11 cellular contexts compared by ENCODE assay signal in the genomic region with DNA sequence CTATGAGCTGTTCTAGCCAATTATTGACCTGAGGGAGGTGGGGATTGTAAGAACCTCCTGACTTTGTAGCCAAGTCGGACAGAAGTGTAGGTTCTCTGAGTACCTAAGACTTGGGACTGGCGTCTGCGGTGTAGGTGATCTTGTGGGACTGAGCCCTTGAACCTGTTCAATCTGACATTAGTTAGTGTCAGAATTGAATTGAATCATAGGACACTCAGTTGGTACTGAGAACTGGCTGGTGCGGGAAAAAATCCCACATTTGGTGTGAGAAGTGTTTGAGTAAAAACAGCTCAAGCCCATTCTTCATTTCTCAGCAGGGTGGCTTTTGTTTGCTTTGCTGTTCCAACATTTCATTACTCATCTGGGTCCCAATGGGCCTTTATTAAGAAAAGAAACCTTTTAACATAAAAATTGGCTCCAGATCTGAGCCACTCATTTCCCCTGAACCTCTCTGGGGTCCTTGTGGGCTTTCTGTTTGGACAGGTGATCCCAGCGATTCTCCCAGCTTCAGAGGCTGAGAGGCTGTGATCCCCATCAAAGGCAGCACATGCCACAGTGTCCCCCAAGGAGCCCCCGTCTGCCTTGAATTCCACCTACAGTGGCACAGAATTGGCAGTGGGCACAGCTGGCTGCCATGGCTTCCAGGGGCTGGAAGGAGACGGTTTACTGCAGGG.
A peak's percentile ranks its signal among the peaks of the same experiment; 100 is the strongest.
DNase-seq lines count a peak whose midpoint lies in the region; ATAC-seq and TF ChIP-seq lines count a peak whose summit lies in the region.
"Had no signal": no experiment of that assay in that cellular context is flagged by ENCODE, and none has a peak within 500 bp of the region (broad histone marks: within the 10 kb centered on the region; RNA-seq: fewer than 3 reads in every experiment).

No MANE protein-coding gene starts in this region.

- H3K4me3 Mint-ChIP-seq in type B pancreatic cell = peak overlapping the region; percentile 56

- 35 to 43% methylated on average over 6 to 7 of the region's 7 CpGs for WGBS in body of pancreas, 2 donors
- WGBS in spleen, 5 donors = 86 to 92% (median 90%) methylated on average over 7 of the region's 7 CpGs

- H3K27ac ChIP-seq in HUES48 (ENCODE audit: low read depth, low read length) (peak overlapping the region; percentile 87), body of pancreas (peak overlapping the region; percentile 76 to 94 (median 88)), left lung (peak overlapping the region; percentile 70), spleen (no peak overlapping the region)

- H3K4me1 Mint-ChIP-seq in type B pancreatic cell (ENCODE audit: unreplicated experiment) = peaks cover 29% of the 10 kb centered on the region

- no peak overlapping the region for H3K4me3 ChIP-seq in HUES48 (ENCODE audit: low read depth, low read length)
- no peak overlapping the region for H3K4me3 ChIP-seq in body of pancreas
- no peak overlapping the region for H3K4me3 ChIP-seq in left lung
- no peak overlapping the region for H3K4me3 ChIP-seq in spleen

- H3K36me3 Mint-ChIP-seq in type B pancreatic cell = peaks cover 5% of the 10 kb centered on the region

- intact Hi-C loops in body of pancreas (cut with DNase I) (no loop called here), left lung (cut with DNase I) (no loop called here), spleen (cut with DNase I; ENCODE audit: low total_unique reads) (no loop called here)

- ATAC-seq in body of pancreas (peak; percentile 7), left lung (peak; percentile 43), HG03565 (IDR thresholded peaks at IDR 0.05; ENCODE audit: unreplicated experiment) (no peak)

- H3K9me3 ChIP-seq in HUES48 (ENCODE audit: control insufficient read depth, insufficient read depth, low read length) (no peaks in the 10 kb centered on the region), body of pancreas (no peaks in the 10 kb centered on the region), left lung (no peaks in the 10 kb centered on the region), spleen (no peaks in the 10 kb centered on the region)

- peaks cover 24% of the 10 kb centered on the region for H3K27me3 Mint-ChIP-seq in type B pancreatic cell

- no peaks in the 10 kb centered on the region for H3K27me3 ChIP-seq in HUES48 (ENCODE audit: control insufficient read depth, insufficient read depth, low read length)
- no peaks in the 10 kb centered on the region for H3K27me3 ChIP-seq in body of pancreas
- peaks cover 0 to 29% of the 10 kb centered on the region in 2 donors for H3K27me3 ChIP-seq in left lung
- H3K27me3 ChIP-seq in spleen (replicated peaks in 1 of 7) = peaks cover 0 to 40% (median 14%) of the 10 kb centered on the region in 7 donors

- no peaks in the 10 kb centered on the region for H3K36me3 ChIP-seq in HUES48 (ENCODE audit: control insufficient read depth, insufficient read depth, low read length)
- H3K36me3 ChIP-seq in body of pancreas (replicated peaks in 1 of 2; ENCODE audit: insufficient read depth in 1 of 2, low read depth in 2 of 2) = no peaks in the 10 kb centered on the region
- no peaks in the 10 kb centered on the region for H3K36me3 ChIP-seq in left lung
- no peaks in the 10 kb centered on the region for H3K36me3 ChIP-seq in spleen

- H3K4me1 ChIP-seq in HUES48 (ENCODE audit: control insufficient read depth, insufficient read depth, low read length) = peaks cover 8% of the 10 kb centered on the region; the same call in 1 of the 2 replicates
- peaks cover 44% of the 10 kb centered on the region for H3K4me1 ChIP-seq in body of pancreas
- H3K4me1 ChIP-seq in left lung = no peaks in the 10 kb centered on the region
- peaks cover 0 to 12% (median 0%) of the 10 kb centered on the region in 6 donors for H3K4me1 ChIP-seq in spleen

- TF ChIP-seq POLR2A in body of pancreas (IDR thresholded peaks at IDR 0.05) (peak; percentile 1 to 43 (median 25)), spleen (IDR thresholded peaks at IDR 0.05) (no peak)

- TF ChIP-seq CTCF in body of pancreas (IDR thresholded peaks at IDR 0.05) = no peak
- no peak for TF ChIP-seq CTCF in left lung (IDR thresholded peaks at IDR 0.05)
- TF ChIP-seq CTCF in type B pancreatic cell (conservative IDR thresholded peaks at IDR 0.05) = no peak
- no peak for TF ChIP-seq CTCF in spleen (IDR thresholded peaks at IDR 0.05 in 8 of 11, conservative IDR thresholded peaks at IDR 0.05 in 3 of 11)

- peaks cover 15% of the 10 kb centered on the region for H3K9me3 Mint-ChIP-seq in type B pancreatic cell

- peak overlapping the region; percentile 84 for H3K27ac Mint-ChIP-seq in type B pancreatic cell

- DNase-seq in body of pancreas = peak in 2 of 4 donors; percentile 38 to 39
- DNase-seq in left lung = no peak
- DNase-seq in type B pancreatic cell (ENCODE audit: extremely low spot score, unreplicated experiment) = no peak
- DNase-seq in COLO829 (ENCODE audit: low spot score) = no peak
- no peak for DNase-seq in spleen
- DNase-seq: activated CD8-positive, alpha-beta memory T cell treated with anti-CD3 and anti-CD28 coated beads, Interleukin-2, amount 50 U/mL, for 48 hours; Karpas-422; NCI-H524; T-helper 9 cell had no signal

- no peak overlapping the region for H3K9ac ChIP-seq in HUES48 (ENCODE audit: low read depth, low read length)

Comparison
In these comparisons a context has a peak if more than half of its experiments do, and no peak if none do; other contexts are left out.
1. H3K27ac ChIP-seq: peak in HUES48 (single experiment), body of pancreas (4 of 4) and left lung (2 of 2); none in spleen (0 of 8).
2. POLR2A ChIP-seq: peak in body of pancreas (3 of 3); none in spleen (0 of 3).